ENCODE assay signal across 8 cellular contexts in the genomic region with DNA sequence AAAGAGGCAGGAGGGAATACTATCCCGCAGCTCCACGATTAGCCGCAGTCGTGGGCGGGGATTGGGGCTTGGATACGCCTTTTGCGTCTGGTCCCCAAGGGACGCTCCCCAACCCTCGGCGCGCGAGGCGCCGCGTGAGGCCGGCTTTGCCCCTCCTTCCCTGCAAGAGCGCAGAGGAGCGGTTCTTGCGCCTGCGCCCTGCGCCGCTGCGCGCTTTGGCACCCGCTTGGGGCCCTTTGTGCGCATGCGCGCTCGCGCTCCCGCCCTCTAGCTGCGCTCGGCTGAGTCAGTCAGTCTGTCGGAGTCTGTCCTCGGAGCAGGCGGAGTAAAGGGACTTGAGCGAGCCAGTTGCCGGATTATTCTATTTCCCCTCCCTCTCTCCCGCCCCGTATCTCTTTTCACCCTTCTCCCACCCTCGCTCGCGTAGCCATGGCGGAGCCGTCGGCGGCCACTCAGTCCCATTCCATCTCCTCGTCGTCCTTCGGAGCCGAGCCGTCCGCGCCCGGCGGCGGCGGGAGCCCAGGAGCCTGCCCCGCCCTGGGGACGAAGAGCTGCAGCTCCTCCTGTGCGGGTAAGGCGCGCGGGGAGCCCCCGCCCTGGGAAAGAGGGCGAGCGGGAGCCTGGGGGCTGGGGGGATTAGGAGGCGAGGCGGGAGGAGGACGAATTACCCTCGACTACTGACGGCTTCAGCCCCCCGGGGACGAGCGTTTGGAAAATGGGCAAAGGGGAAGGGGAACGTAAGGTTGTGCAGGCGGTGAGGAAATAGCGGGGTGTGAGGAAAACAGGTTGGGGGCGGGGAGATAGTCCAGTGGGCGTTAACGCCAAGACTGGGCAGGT. TPM values are rescaled to one million over a fixed set of nuclear protein-coding genes. Genes with fewer than 3 reads are reported as not detected.
A peak's percentile ranks its signal among the peaks of the same experiment; 100 is the strongest.
DNase-seq lines count a peak whose midpoint lies in the region; ATAC-seq and TF ChIP-seq lines count a peak whose summit lies in the region.

A gene with protein sequence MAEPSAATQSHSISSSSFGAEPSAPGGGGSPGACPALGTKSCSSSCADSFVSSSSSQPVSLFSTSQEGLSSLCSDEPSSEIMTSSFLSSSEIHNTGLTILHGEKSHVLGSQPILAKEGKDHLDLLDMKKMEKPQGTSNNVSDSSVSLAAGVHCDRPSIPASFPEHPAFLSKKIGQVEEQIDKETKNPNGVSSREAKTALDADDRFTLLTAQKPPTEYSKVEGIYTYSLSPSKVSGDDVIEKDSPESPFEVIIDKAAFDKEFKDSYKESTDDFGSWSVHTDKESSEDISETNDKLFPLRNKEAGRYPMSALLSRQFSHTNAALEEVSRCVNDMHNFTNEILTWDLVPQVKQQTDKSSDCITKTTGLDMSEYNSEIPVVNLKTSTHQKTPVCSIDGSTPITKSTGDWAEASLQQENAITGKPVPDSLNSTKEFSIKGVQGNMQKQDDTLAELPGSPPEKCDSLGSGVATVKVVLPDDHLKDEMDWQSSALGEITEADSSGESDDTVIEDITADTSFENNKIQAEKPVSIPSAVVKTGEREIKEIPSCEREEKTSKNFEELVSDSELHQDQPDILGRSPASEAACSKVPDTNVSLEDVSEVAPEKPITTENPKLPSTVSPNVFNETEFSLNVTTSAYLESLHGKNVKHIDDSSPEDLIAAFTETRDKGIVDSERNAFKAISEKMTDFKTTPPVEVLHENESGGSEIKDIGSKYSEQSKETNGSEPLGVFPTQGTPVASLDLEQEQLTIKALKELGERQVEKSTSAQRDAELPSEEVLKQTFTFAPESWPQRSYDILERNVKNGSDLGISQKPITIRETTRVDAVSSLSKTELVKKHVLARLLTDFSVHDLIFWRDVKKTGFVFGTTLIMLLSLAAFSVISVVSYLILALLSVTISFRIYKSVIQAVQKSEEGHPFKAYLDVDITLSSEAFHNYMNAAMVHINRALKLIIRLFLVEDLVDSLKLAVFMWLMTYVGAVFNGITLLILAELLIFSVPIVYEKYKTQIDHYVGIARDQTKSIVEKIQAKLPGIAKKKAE (plus strand): TSS at position 293 of the 837 bp plus-strand sequence. CDS start 137 bp downstream, at position 430.

- no peaks in the 10 kb centered on the region for H3K36me3 ChIP-seq in ACC112 (ENCODE audit: insufficient read depth, low read length)
- no peaks in the 10 kb centered on the region for H3K36me3 ChIP-seq in breast epithelium
- H3K36me3 ChIP-seq in iPS-20b (ENCODE audit: insufficient read depth, low read depth, low read length), result no peaks in the 10 kb centered on the region

- H3K27me3 ChIP-seq in ACC112 (ENCODE audit: insufficient read depth, low read length), result no peaks in the 10 kb centered on the region
- no peaks in the 10 kb centered on the region for H3K27me3 ChIP-seq in breast epithelium
- H3K27me3 ChIP-seq in iPS-20b (ENCODE audit: insufficient read depth, low read length), result no peaks in the 10 kb centered on the region

- DNase-seq in NCI-H2196 treated with DMSO at 0.1 percent for 48 hours (lab: John Stamatoyannopoulos, UW; ENCODE audit: unreplicated experiment), result peak; percentile 92
- peak; percentile 93 to 95 for DNase-seq in breast epithelium (ENCODE audit: low spot score in 2 of 2)

- H3K27ac ChIP-seq in ACC112 (ENCODE audit: low read depth, low read length) (peak within 1 kb of the TSS; percentile 74), VCaP (peak within 1 kb of the TSS; percentile 99), breast epithelium (peak within 1 kb of the TSS; percentile 93 to 94), iPS-20b (ENCODE audit: low read length) (peak within 1 kb of the TSS; percentile 57), skin epidermis (peak within 1 kb of the TSS; percentile 59 to 98 (median 94))

- H2AFZ ChIP-seq in ACC112 (ENCODE audit: low read length, unreplicated experiment), result peak within 1 kb of the TSS; percentile 74

- peak; percentile 11; the same call in 1 of the 2 replicates for TF ChIP-seq CTCF in VCaP (conservative IDR thresholded peaks at IDR 0.05)
- TF ChIP-seq CTCF in breast epithelium (IDR thresholded peaks at IDR 0.05), result no peak

- H3K9me3 ChIP-seq in breast epithelium, result no peaks in the 10 kb centered on the region
- no peaks in the 10 kb centered on the region for H3K9me3 ChIP-seq in iPS-20b (ENCODE audit: insufficient read depth, low read depth, low read length)

- H3K4me3 ChIP-seq in ACC112 (ENCODE audit: low read depth, low read length), result peak within 1 kb of the TSS; percentile 85
- H3K4me3 ChIP-seq in breast epithelium, result peak within 1 kb of the TSS; percentile 70 to 77 (median 76)
- H3K4me3 ChIP-seq in iPS-20b (ENCODE audit: low read length), result peak within 1 kb of the TSS; percentile 95
- H3K4me3 ChIP-seq in skin epidermis, result peak within 1 kb of the TSS; percentile 68 to 97 (median 83)

- H3K4me1 ChIP-seq in ACC112 (ENCODE audit: control insufficient read depth, insufficient read depth, low read length, unreplicated experiment) (peaks cover 10% of the 10 kb centered on the region), breast epithelium (no peaks in the 10 kb centered on the region), iPS-20b (ENCODE audit: insufficient read depth, low read length) (peaks cover 15% of the 10 kb centered on the region; the same call in 1 of the 2 replicates)

- TF ChIP-seq POLR2A in breast epithelium (IDR thresholded peaks at IDR 0.05), result peak; percentile 69

- H3K9ac ChIP-seq in iPS-20b (ENCODE audit: low read depth, low read length), result peak within 1 kb of the TSS; percentile 79; the same call in 1 of the 2 replicates

- peaks cover 42% of the 10 kb centered on the region for H3K79me2 ChIP-seq in ACC112 (ENCODE audit: control insufficient read depth, insufficient read depth, low read length, unreplicated experiment)

- ATAC-seq in GM18870 (IDR thresholded peaks at IDR 0.05; ENCODE audit: unreplicated experiment) (peak; percentile 67), HG03135 (IDR thresholded peaks at IDR 0.05; ENCODE audit: unreplicated experiment) (peak; percentile 78)

- intact Hi-C loops in breast epithelium (cut with DNase I; ENCODE audit: low total_unique reads), result no loop called here

RNA-seq across cellular contexts. Expression of the gene that starts here (rescaled TPM):
- total RNA-seq in breast epithelium, result 100 to 1,000 TPM; 115 to 199 (median 162) TPM

Comparison
In these comparisons a context has a peak if more than half of its experiments do, and no peak if none do; other contexts are left out.
1. Peak in every context shown above with its lines: DNase-seq, ATAC-seq, H3K4me3 ChIP-seq and H3K27ac ChIP-seq.